18 cellular contexts compared by ENCODE assay signal in genomic region chr4:118741456-118741855, GRCh38. TPM values are rescaled to one million over a fixed set of nuclear protein-coding genes. Genes with fewer than 3 reads are reported as not detected.
A peak's percentile ranks its signal among the peaks of the same experiment; 100 is the strongest.
DNase-seq lines count a peak whose midpoint lies in the region; ATAC-seq, FAIRE-seq and TF ChIP-seq lines count a peak whose summit lies in the region.
"Had no signal": no experiment of that assay in that cellular context is flagged by ENCODE, and none has a peak within 500 bp of the region (broad histone marks: within the 10 kb centered on the region; RNA-seq: fewer than 3 reads in every experiment).

No MANE protein-coding gene starts in this region.

- DNase-seq in GM18507 (ENCODE audit: extremely low spot score, insufficient read length, low read depth): no peak
- no peak for DNase-seq in esophagus muscularis mucosa (ENCODE audit: extremely low spot score)
- DNase-seq in left lobe of liver (ENCODE audit: low spot score): no peak
- no peak for DNase-seq in gastrocnemius medialis
- DNase-seq in GF-D8 (lab: John Stamatoyannopoulos, UW): no peak
- no peak for DNase-seq in EL
- DNase-seq in stimulated activated CD4-positive, alpha-beta T cell treated with anti-CD3 and anti-CD28 coated beads, Interleukin-4, amount 100 ng/mL, for 24 hours: no peak
- DNase-seq: activated CD4-positive, alpha-beta memory T cell treated with anti-CD3 and anti-CD28 coated beads, Interleukin-2, amount 10 ng/mL, durations not matched to agents 7 days and 5 days; H9; NCI-H2029 treated with DMSO at 0.1 percent for 48 hours; NCI-H526 treated with DMSO at 0.1 percent for 48 hours; stimulated activated CD4-positive, alpha-beta T cell treated with anti-CD3 and anti-CD28 coated beads, Interleukin-2, amount 100 ng/mL, for 48 hours; upper lobe of right lung had no signal

- H3K36me3 ChIP-seq in esophagus muscularis mucosa (peaks cover 0 to 66% (median 17%) of the 10 kb centered on the region in 4 donors), gastrocnemius medialis (peaks cover 0 to 31% of the 10 kb centered on the region in 2 donors)

- H3K4me1 ChIP-seq in esophagus muscularis mucosa: peaks cover 14 to 80% (median 70%) of the 10 kb centered on the region in 4 donors
- peaks cover 20 to 27% of the 10 kb centered on the region in 2 donors for H3K4me1 ChIP-seq in gastrocnemius medialis
- H3K4me1 ChIP-seq: A549, upper lobe of right lung had no signal

- in situ Hi-C loops in gastrocnemius medialis (cut with MboI; ENCODE audit: low sequenced_read_pairs in 4 of 4): loop anchor here in 3 of 4 donors (10.0 kb wide), 1 partner anchor 233 kb away; no protein-coding TSS in a partner anchor

- no peak for TF ChIP-seq CTCF in esophagus muscularis mucosa (IDR thresholded peaks at IDR 0.05)
- TF ChIP-seq CTCF in gastrocnemius medialis (IDR thresholded peaks at IDR 0.05 in 4 of 5, conservative IDR thresholded peaks at IDR 0.05 in 1 of 5): no peak

- no peak for TF ChIP-seq EP300 in esophagus muscularis mucosa (IDR thresholded peaks at IDR 0.05)

- FAIRE-seq in GM18507 (lab: Jason Lieb, UNC): peak; percentile 24
- FAIRE-seq: A549, GM12878 had no signal

- H3K27ac ChIP-seq in esophagus muscularis mucosa (replicated peaks in 1 of 4) (peak overlapping the region; percentile 64 to 87 (median 80)), gastrocnemius medialis (peak overlapping the region; percentile 30 to 63 (median 43))
- H3K27ac ChIP-seq: A549, epithelial cell of prostate, upper lobe of right lung had no signal

- no peaks in the 10 kb centered on the region for H3K9me3 ChIP-seq in esophagus muscularis mucosa
- no peaks in the 10 kb centered on the region for H3K9me3 ChIP-seq in gastrocnemius medialis
- H3K9me3 ChIP-seq: A549, upper lobe of right lung had no signal

- intact Hi-C loops in esophagus muscularis mucosa (cut with DNase I) (loop anchor here (5.0 to 10.0 kb wide), 2 partner anchors 143 to 231 kb away; partner anchors contain the start of gene SYNPO2), gastrocnemius medialis (cut with DNase I; ENCODE audit: low total_unique reads) (loop anchor here (1.0 to 10.0 kb wide), 6 partner anchors 123 to 543 kb away; partner anchors contain the start of gene USP53)

- peak; percentile 42 for ATAC-seq in left lobe of liver
- peak in 1 of 2 donors; percentile 69 for ATAC-seq in gastrocnemius medialis
- ATAC-seq in HG03095 (IDR thresholded peaks at IDR 0.05; ENCODE audit: unreplicated experiment): no peak
- ATAC-seq: A549, GM12878, PC-3, upper lobe of right lung had no signal

- no peaks in the 10 kb centered on the region for H3K27me3 ChIP-seq in esophagus muscularis mucosa
- no peaks in the 10 kb centered on the region for H3K27me3 ChIP-seq in gastrocnemius medialis
- H3K27me3 ChIP-seq: upper lobe of right lung had no signal

- 39% methylated on average over 5 of the region's 5 CpGs for WGBS in esophagus muscularis mucosa

- no peak for TF ChIP-seq POLR2A in esophagus muscularis mucosa (IDR thresholded peaks at IDR 0.05; ENCODE audit: low read depth)
- TF ChIP-seq POLR2A in gastrocnemius medialis (IDR thresholded peaks at IDR 0.05): no peak

- H3K4me3 ChIP-seq in esophagus muscularis mucosa (peak overlapping the region in 3 of 4 donors; percentile 29 to 35 (median 32)), gastrocnemius medialis (peak overlapping the region; percentile 15 to 33 (median 20))
- H3K4me3 ChIP-seq: A549, GM12878, upper lobe of right lung had no signal

RNA-seq across cellular contexts. Expression of gene METTL14, which starts 56.3 kb away (rescaled TPM):
- total RNA-seq in esophagus muscularis mucosa: 10 to 100 TPM; 26.3 to 43.6 (median 29.5) TPM
- 23.1 TPM for total RNA-seq in left lobe of liver
- total RNA-seq in gastrocnemius medialis: 10 to 100 TPM in 3 of 4 donors, 1 to 10 TPM in 1; 8.2 to 31.8 (median 17.3) TPM
